14 cellular contexts compared by ENCODE assay signal in genomic region chr10:52469970-52470705, GRCh38.
A peak's percentile ranks its signal among the peaks of the same experiment; 100 is the strongest.
DNase-seq lines count a peak whose midpoint lies in the region; ATAC-seq, FAIRE-seq and TF ChIP-seq lines count a peak whose summit lies in the region.
"Had no signal": no experiment of that assay in that cellular context is flagged by ENCODE, and none has a peak within 500 bp of the region (broad histone marks: within the 10 kb centered on the region; RNA-seq: fewer than 3 reads in every experiment).

No MANE protein-coding gene starts in this region.

- H3K27me3 ChIP-seq in PC-3 (ENCODE audit: low read length) (no peaks in the 10 kb centered on the region), keratinocyte (ENCODE audit: control insufficient read depth, extremely low read depth, insufficient read depth, low read length) (no peaks in the 10 kb centered on the region)

- H3K4me1 ChIP-seq in PC-3 (ENCODE audit: insufficient read depth, low read length) (peaks cover 75% of the 10 kb centered on the region), keratinocyte (ENCODE audit: control insufficient read depth, extremely low read depth, insufficient read depth, low read length) (peaks cover 15% of the 10 kb centered on the region)

- H3K9me3 ChIP-seq in PC-3 (ENCODE audit: low read length) (no peaks in the 10 kb centered on the region), keratinocyte (ENCODE audit: control insufficient read depth, low read depth, low read length) (no peaks in the 10 kb centered on the region)
- H3K9me3 ChIP-seq: Caco-2 had no signal

- dilution Hi-C loops in keratinocyte (cut with MboI; ENCODE audit: extremely low pct_ligation_motif_present, low sequenced_read_pairs): no loop called here

- H2AFZ ChIP-seq in PC-3 (ENCODE audit: low read length): 0 out of 2 replicates have a peak overlapping the region, but pooled peaks have one; percentile 3
- no peak overlapping the region for H2AFZ ChIP-seq in keratinocyte (ENCODE audit: control insufficient read depth, low read length)

- no peaks in the 10 kb centered on the region for H3K9me1 ChIP-seq in keratinocyte (ENCODE audit: control insufficient read depth, extremely low read depth, insufficient read depth, low read length)

- H3F3A ChIP-seq in PC-3 (ENCODE audit: low read length, unreplicated experiment): peaks cover 27% of the 10 kb centered on the region

- 0 out of 2 replicates have a peak overlapping the region, but pooled peaks have one; percentile 0 for H3K4me2 ChIP-seq in PC-3 (ENCODE audit: low read length)
- H3K4me2 ChIP-seq in keratinocyte (ENCODE audit: control insufficient read depth, extremely low read depth, insufficient read depth, low read depth, low read length): no peak overlapping the region

- peaks cover 10% of the 10 kb centered on the region for H3K9me3 Mint-ChIP-seq in T-helper 2 cell treated with Interferon-gamma antibody and Interleukin-4, amounts not matched to agents 5 μg/mL and 100 μg/mL, for 36 hours

- H3K9ac ChIP-seq in PC-3 (ENCODE audit: low read length) (no peak overlapping the region), keratinocyte (ENCODE audit: control insufficient read depth, extremely low read depth, insufficient read depth, low read length) (no peak overlapping the region)

- no TSS peak for BruUV-seq in PC-3 (replicated peaks; lab: Mats Ljungman, UMichigan)

- CTCF ChIA-PET in PC-3 (lab: Charles Lee): no interaction called here

- no peak for TF ChIP-seq POLR2A in GM12892 (IDR thresholded peaks at IDR 0.05; ENCODE audit: low read depth, low read length)

- H3K36me3 ChIP-seq in PC-3 (ENCODE audit: low read depth, low read length): no peaks in the 10 kb centered on the region
- H3K36me3 ChIP-seq in keratinocyte (ENCODE audit: control insufficient read depth in 2 of 2, extremely low read depth in 1 of 2, insufficient read depth in 2 of 2, low read length in 2 of 2): no peaks in the 10 kb centered on the region

- ATAC-seq in PC-3 (no peak), GM21528 (IDR thresholded peaks at IDR 0.05; ENCODE audit: low FRiP score, unreplicated experiment) (no peak)

- H4K20me1 ChIP-seq in PC-3 (ENCODE audit: low read length) (no peaks in the 10 kb centered on the region), keratinocyte (ENCODE audit: control insufficient read depth, extremely low read depth, insufficient read depth, low read length) (no peaks in the 10 kb centered on the region)

- H3K27ac Mint-ChIP-seq in T-helper 2 cell treated with Interferon-gamma antibody and Interleukin-4, amounts not matched to agents 5 μg/mL and 100 μg/mL, for 36 hours: no peak overlapping the region
- H3K27ac Mint-ChIP-seq: CD8-positive, alpha-beta memory T cell; H9 had no signal

- H3K27me3 Mint-ChIP-seq in T-helper 2 cell treated with Interferon-gamma antibody and Interleukin-4, amounts not matched to agents 5 μg/mL and 100 μg/mL, for 36 hours (ENCODE audit: low read depth): no peaks in the 10 kb centered on the region

- TF ChIP-seq CTCF in PC-3 (conservative IDR thresholded peaks at IDR 0.05; ENCODE audit: low read depth, low read length) (no peak), epithelial cell of esophagus (IDR thresholded peaks at IDR 0.05; ENCODE audit: insufficient read depth, low read depth, low read length, missing control alignments) (no peak), keratinocyte (optimal IDR thresholded peaks at IDR 0.05 in 1 of 3, IDR thresholded peaks at IDR 0.05 in 1 of 3, conservative IDR thresholded peaks at IDR 0.05 in 1 of 3; ENCODE audit: extremely low read depth in 1 of 3, insufficient read depth in 2 of 3, low read length in 3 of 3) (no peak)

- no peak overlapping the region for H3K4me3 Mint-ChIP-seq in T-helper 2 cell treated with Interferon-gamma antibody and Interleukin-4, amounts not matched to agents 5 μg/mL and 100 μg/mL, for 36 hours
- H3K4me3 Mint-ChIP-seq: CD8-positive, alpha-beta memory T cell; H9 had no signal

- DNase-seq in GM12892 (ENCODE audit: insufficient read length) (no peak), PC-3 (peak; percentile 83), epithelial cell of esophagus (ENCODE audit: low read depth) (peak; percentile 92), keratinocyte (ENCODE audit: low read depth, low spot score) (peak; percentile 76), NCI-H524 (lab: John Stamatoyannopoulos, UW) (no peak)
- no peak for DNase-seq in T-helper 2 cell treated with Interferon-gamma antibody and Interleukin-4, amounts not matched to agents 5 μg/mL and 100 μg/mL, for 36 hours (ENCODE audit: low spot score)
- DNase-seq: Caco-2; CD8-positive, alpha-beta memory T cell; DND-41; GDM1; GOT3; H9; IMR-90 had no signal

- H3K9me2 ChIP-seq in PC-3 (replicated peaks; ENCODE audit: low read length): no peaks in the 10 kb centered on the region

- H3K4me1 Mint-ChIP-seq in T-helper 2 cell treated with Interferon-gamma antibody and Interleukin-4, amounts not matched to agents 5 μg/mL and 100 μg/mL, for 36 hours (ENCODE audit: low read depth): no peaks in the 10 kb centered on the region
- H3K4me1 Mint-ChIP-seq: CD8-positive, alpha-beta memory T cell had no signal

- no peak overlapping the region for H3K4me3 ChIP-seq in PC-3 (ENCODE audit: low read length)
- no peak overlapping the region for H3K4me3 ChIP-seq in epithelial cell of esophagus (ENCODE audit: low read length)
- H3K4me3 ChIP-seq in keratinocyte (ENCODE audit: control insufficient read depth in 2 of 3, extremely low read depth in 1 of 3, insufficient read depth in 2 of 3, low read depth in 1 of 3, low read length in 3 of 3): no peak overlapping the region

- H3K27ac ChIP-seq in PC-3 (ENCODE audit: low read length): no peak overlapping the region
- peak overlapping the region; percentile 37 for H3K27ac ChIP-seq in keratinocyte (ENCODE audit: control insufficient read depth, insufficient read depth, low read length)

- H3K36me3 Mint-ChIP-seq in T-helper 2 cell treated with Interferon-gamma antibody and Interleukin-4, amounts not matched to agents 5 μg/mL and 100 μg/mL, for 36 hours (ENCODE audit: low read depth): no peaks in the 10 kb centered on the region
- H3K36me3 Mint-ChIP-seq: CD8-positive, alpha-beta memory T cell had no signal

- intact Hi-C loops in PC-3 (cut with micrococcal nuclease): no loop called here

- H3K79me2 ChIP-seq in PC-3 (ENCODE audit: low read length) (no peaks in the 10 kb centered on the region), keratinocyte (ENCODE audit: control insufficient read depth, insufficient read depth, low read length) (no peaks in the 10 kb centered on the region)

- POLR2A ChIA-PET in PC-3 (lab: Charles Lee; ENCODE audit: unreplicated experiment): interaction anchor here (0.6 kb wide), 1 partner anchor 24 kb away, joined by 3 read pairs; no protein-coding TSS in a partner anchor

- FAIRE-seq in GM12892 (lab: Jason Lieb, UNC) (peak; percentile 54), keratinocyte (lab: Jason Lieb, UNC) (peak; percentile 96)

Comparison
In these comparisons a context has a peak if more than half of its experiments do, and no peak if none do; other contexts are left out.
1. DNase-seq: peak in PC-3 (single experiment), epithelial cell of esophagus (single experiment) and keratinocyte (single experiment); none in GM12892 (single experiment), NCI-H524 (0 of 2) and T-helper 2 cell treated with Interferon-gamma antibody and Interleukin-4, amounts not matched to agents 5 μg/mL and 100 μg/mL, for 36 hours (single experiment).